Comparison of ENCODE assay signal across 8 cellular contexts in the genomic region with DNA sequence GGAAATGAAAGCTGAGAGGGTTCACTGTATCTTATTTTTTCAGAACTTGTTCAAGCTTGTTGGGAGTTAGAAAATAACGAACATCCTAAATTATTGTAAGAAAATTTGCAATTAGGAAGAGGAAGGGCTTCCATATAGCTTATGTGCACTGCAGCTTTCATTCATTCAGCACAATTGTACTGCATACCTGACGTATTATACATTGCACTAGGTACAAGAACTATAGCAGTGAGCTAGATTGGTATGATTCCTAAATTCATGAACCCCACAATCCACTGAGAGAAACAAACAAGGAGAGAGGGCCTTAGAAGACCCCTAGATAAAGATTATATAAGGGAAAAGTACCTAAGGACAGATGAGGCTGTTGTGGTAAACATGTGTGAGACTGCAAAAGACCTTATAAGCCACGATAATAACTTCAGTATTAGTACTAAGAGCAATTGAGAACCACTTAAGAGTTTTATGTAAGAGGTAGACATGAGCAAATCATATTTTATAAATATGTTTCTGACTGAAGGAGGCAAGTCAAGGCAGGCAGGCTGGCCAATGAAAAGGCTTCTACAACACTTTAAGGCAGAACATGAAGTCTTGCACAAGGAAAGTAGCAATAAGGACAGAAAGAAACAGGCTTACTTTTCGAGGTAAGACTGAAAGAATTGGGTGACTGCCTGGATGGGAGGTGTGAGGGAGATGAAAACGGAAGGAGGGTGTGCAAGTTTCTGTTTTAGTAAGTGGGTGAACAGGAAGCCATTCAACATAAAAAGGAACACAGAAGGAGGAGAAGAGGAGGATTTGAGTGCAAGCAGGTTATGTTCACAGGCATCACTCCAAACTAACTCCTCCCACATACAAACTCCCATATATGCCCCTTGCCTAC.
DNase-seq lines count a peak whose midpoint lies in the region; ATAC-seq and TF ChIP-seq lines count a peak whose summit lies in the region.

No MANE protein-coding gene starts in this region.

- peak; percentile 73 for DNase-seq in GM12865 (ENCODE audit: low read depth)
- DNase-seq in activated naive CD8-positive, alpha-beta T cell treated with anti-CD3 and anti-CD28 coated beads, Interleukin-2, amount 50 U/mL, for 24 hours, result peak; percentile 35
- no peak for DNase-seq in SHP77 treated with DMSO at 0.1 percent for 48 hours (lab: John Stamatoyannopoulos, UW)
- DNase-seq in mucosa of gallbladder (ENCODE audit: low spot score), result no peak
- DNase-seq in SK-N-DZ (ENCODE audit: low spot score), result no peak
- no peak for DNase-seq in pons (ENCODE audit: low spot score)

- H3K4me1 Mint-ChIP-seq in activated naive CD8-positive, alpha-beta T cell treated with anti-CD3 and anti-CD28 coated beads, Interleukin-2, amount 50 U/mL, for 24 hours, result peaks cover 77% of the 10 kb centered on the region

- TF ChIP-seq CTCF in GM12865 (IDR thresholded peaks at IDR 0.05; ENCODE audit: insufficient read depth, low read depth, low read length, missing control alignments), result no peak

- ATAC-seq in GM21381 (IDR thresholded peaks at IDR 0.05; ENCODE audit: unreplicated experiment), result peak; percentile 99
- peak; percentile 90 for ATAC-seq in HG03521 (IDR thresholded peaks at IDR 0.05; ENCODE audit: unreplicated experiment)
- ATAC-seq in activated naive CD8-positive, alpha-beta T cell treated with anti-CD3 and anti-CD28 coated beads, Interleukin-2, amount 50 U/mL, for 24 hours, result peak; percentile 90

- H3K4me3 ChIP-seq in GM12865 (ENCODE audit: low read depth, low read length), result no peak overlapping the region

- no peaks in the 10 kb centered on the region for H3K9me3 Mint-ChIP-seq in activated naive CD8-positive, alpha-beta T cell treated with anti-CD3 and anti-CD28 coated beads, Interleukin-2, amount 50 U/mL, for 24 hours

- no peaks in the 10 kb centered on the region for H3K27me3 Mint-ChIP-seq in activated naive CD8-positive, alpha-beta T cell treated with anti-CD3 and anti-CD28 coated beads, Interleukin-2, amount 50 U/mL, for 24 hours

- H3K27ac Mint-ChIP-seq in activated naive CD8-positive, alpha-beta T cell treated with anti-CD3 and anti-CD28 coated beads, Interleukin-2, amount 50 U/mL, for 24 hours, result peak overlapping the region; percentile 88

- H3K36me3 Mint-ChIP-seq in activated naive CD8-positive, alpha-beta T cell treated with anti-CD3 and anti-CD28 coated beads, Interleukin-2, amount 50 U/mL, for 24 hours (ENCODE audit: low read depth), result no peaks in the 10 kb centered on the region

- peak overlapping the region; percentile 66 for H3K4me3 Mint-ChIP-seq in activated naive CD8-positive, alpha-beta T cell treated with anti-CD3 and anti-CD28 coated beads, Interleukin-2, amount 50 U/mL, for 24 hours

Comparison
In these comparisons a context has a peak if more than half of its experiments do, and no peak if none do; other contexts are left out.
1. DNase-seq: peak in GM12865 (single experiment) and activated naive CD8-positive, alpha-beta T cell treated with anti-CD3 and anti-CD28 coated beads, Interleukin-2, amount 50 U/mL, for 24 hours (single experiment); none in SHP77 treated with DMSO at 0.1 percent for 48 hours (single experiment), mucosa of gallbladder (single experiment), SK-N-DZ (single experiment) and pons (single experiment).
2. Peak in every context shown above with its lines, with median percentiles within 50 percentile points of each other: ATAC-seq.